1 cellular context compared by ENCODE assay signal in the genomic region with DNA sequence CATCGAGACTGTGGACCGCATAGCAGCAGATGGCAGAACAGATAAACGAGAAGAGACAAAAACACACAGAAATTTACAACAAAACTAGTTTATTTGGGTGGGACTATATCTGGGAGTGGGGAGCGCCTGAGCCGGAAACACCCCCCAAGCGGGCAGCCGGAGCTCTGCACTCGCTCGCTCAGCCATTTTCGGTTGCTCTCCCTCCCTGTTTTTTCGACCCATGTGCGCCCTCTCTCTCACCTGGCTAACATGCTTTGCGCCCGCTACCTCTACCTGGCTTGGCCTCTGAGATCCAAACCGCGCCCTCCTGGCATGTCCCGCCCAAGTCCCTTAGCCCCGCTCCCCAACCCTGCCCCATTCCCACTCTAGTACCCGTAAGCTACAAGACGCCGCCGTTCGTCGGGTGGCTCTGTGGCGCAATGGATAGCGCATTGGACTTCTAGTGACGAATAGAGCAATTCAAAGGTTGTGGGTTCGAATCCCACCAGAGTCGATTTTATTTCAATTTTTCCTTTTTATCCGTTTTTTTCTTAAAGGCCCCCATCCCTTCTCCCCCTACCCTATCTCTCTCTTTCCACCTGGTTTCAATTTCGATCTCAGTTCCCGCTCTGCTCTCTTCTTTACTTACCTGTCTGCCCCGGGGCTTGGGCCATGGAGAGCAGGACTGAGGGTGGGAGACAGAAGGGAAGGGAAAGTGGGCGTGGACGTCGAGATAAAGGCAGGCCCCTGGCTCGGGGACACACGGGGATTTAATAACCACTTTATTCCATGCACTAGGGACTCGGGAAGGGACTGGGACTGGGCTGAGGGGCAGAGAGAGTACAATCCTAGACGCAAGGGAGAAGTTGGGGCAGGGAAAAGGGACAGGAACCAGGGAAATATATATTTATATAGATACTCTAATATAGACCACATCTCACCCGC.
A peak's percentile ranks its signal among the peaks of the same experiment; 100 is the strongest.
TF ChIP-seq lines count a peak whose summit lies in the region.

No MANE protein-coding gene starts in this region.

TF ChIP-seq in HEK293, 187 proteins besides CTCF, POLR2A, EP300 and RAD21 (continued from another document and continues in another):
- TF ChIP-seq, protein P1, sequence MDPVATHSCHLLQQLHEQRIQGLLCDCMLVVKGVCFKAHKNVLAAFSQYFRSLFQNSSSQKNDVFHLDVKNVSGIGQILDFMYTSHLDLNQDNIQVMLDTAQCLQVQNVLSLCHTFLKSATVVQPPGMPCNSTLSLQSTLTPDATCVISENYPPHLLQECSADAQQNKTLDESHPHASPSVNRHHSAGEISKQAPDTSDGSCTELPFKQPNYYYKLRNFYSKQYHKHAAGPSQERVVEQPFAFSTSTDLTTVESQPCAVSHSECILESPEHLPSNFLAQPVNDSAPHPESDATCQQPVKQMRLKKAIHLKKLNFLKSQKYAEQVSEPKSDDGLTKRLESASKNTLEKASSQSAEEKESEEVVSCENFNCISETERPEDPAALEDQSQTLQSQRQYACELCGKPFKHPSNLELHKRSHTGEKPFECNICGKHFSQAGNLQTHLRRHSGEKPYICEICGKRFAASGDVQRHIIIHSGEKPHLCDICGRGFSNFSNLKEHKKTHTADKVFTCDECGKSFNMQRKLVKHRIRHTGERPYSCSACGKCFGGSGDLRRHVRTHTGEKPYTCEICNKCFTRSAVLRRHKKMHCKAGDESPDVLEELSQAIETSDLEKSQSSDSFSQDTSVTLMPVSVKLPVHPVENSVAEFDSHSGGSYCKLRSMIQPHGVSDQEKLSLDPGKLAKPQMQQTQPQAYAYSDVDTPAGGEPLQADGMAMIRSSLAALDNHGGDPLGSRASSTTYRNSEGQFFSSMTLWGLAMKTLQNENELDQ (tag by site-specific recombination; IDR thresholded peaks at IDR 0.05; ENCODE audit: low read depth), result no peak
- TF ChIP-seq ZBTB48 (tag by site-specific recombination; IDR thresholded peaks at IDR 0.05) (peak; percentile 87), ZNF211 (tag by site-specific recombination; IDR thresholded peaks at IDR 0.05; ENCODE audit: low read depth) (no peak), KLF17 (tag by site-specific recombination; IDR thresholded peaks at IDR 0.05) (peak; percentile 91; the same call in 1 of the 2 replicates), ZBTB8A (tag by site-specific recombination; IDR thresholded peaks at IDR 0.05) (peak; percentile 91), ZNF248 (tag by site-specific recombination; IDR thresholded peaks at IDR 0.05) (no peak), ZNF239 (tag by site-specific recombination; IDR thresholded peaks at IDR 0.05) (no peak), ZNF2 (tag by site-specific recombination; IDR thresholded peaks at IDR 0.05) (peak; percentile 65), GFI1B (tag by site-specific recombination; IDR thresholded peaks at IDR 0.05) (peak; percentile 69; the same call in 1 of the 2 replicates), ZNF311 (tag by site-specific recombination; IDR thresholded peaks at IDR 0.05; ENCODE audit: borderline replicate concordance) (no peak), ZNF692 (tag by site-specific recombination; IDR thresholded peaks at IDR 0.05) (0 out of 2 replicates have a peak, but pooled peaks have one; percentile 19), PRDM2 (tag by site-specific recombination; IDR thresholded peaks at IDR 0.05; ENCODE audit: borderline replicate concordance) (no peak), ZNF449 (tag by site-specific recombination; IDR thresholded peaks at IDR 0.05) (no peak; the same call in 1 of the 2 replicates), ZNF174 (tag by site-specific recombination; IDR thresholded peaks at IDR 0.05) (no peak), SP3 (tag by site-specific recombination; IDR thresholded peaks at IDR 0.05) (peak; percentile 72), ZNF155 (tag by site-specific recombination; IDR thresholded peaks at IDR 0.05) (no peak), ZNF302 (tag by site-specific recombination; IDR thresholded peaks at IDR 0.05; ENCODE audit: low read depth) (no peak), HOXD13 (CRISPR knock-in tag; IDR thresholded peaks at IDR 0.05; ENCODE audit: borderline replicate concordance) (0 out of 2 replicates have a peak, but pooled peaks have one; percentile 23), ZNF426 (tag by site-specific recombination; IDR thresholded peaks at IDR 0.05) (no peak), PRDM4 (tag by site-specific recombination; IDR thresholded peaks at IDR 0.05) (peak; percentile 64; the same call in 1 of the 2 replicates), ZNF558 (tag by site-specific recombination; IDR thresholded peaks at IDR 0.05) (peak; percentile 52)
- TF ChIP-seq, protein P2, sequence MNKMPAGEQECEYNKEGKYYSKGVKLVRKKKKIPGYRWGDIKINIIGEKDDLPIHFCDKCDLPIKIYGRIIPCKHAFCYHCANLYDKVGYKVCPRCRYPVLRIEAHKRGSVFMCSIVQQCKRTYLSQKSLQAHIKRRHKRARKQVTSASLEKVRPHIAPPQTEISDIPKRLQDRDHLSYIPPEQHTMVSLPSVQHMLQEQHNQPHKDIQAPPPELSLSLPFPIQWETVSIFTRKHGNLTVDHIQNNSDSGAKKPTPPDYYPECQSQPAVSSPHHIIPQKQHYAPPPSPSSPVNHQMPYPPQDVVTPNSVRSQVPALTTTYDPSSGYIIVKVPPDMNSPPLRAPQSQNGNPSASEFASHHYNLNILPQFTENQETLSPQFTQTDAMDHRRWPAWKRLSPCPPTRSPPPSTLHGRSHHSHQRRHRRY (tag by site-specific recombination; IDR thresholded peaks at IDR 0.05), result 0 out of 2 replicates have a peak, but pooled peaks have one; percentile 59
- TF ChIP-seq, protein P3, sequence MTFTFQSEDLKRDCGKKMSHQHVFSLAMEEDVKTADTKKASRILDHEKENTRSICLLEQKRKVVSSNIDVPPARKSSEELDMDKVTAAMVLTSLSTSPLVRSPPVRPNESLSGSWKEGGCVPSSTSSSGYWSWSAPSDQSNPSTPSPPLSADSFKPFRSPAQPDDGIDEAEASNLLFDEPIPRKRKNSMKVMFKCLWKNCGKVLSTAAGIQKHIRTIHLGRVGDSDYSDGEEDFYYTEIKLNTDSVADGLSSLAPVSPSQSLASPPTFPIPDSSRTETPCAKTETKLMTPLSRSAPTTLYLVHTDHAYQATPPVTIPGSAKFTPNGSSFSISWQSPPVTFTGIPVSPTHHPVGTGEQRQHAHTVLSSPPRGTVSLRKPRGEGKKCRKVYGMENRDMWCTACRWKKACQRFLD (tag by site-specific recombination; IDR thresholded peaks at IDR 0.05), result no peak
- TF ChIP-seq, protein P4, sequence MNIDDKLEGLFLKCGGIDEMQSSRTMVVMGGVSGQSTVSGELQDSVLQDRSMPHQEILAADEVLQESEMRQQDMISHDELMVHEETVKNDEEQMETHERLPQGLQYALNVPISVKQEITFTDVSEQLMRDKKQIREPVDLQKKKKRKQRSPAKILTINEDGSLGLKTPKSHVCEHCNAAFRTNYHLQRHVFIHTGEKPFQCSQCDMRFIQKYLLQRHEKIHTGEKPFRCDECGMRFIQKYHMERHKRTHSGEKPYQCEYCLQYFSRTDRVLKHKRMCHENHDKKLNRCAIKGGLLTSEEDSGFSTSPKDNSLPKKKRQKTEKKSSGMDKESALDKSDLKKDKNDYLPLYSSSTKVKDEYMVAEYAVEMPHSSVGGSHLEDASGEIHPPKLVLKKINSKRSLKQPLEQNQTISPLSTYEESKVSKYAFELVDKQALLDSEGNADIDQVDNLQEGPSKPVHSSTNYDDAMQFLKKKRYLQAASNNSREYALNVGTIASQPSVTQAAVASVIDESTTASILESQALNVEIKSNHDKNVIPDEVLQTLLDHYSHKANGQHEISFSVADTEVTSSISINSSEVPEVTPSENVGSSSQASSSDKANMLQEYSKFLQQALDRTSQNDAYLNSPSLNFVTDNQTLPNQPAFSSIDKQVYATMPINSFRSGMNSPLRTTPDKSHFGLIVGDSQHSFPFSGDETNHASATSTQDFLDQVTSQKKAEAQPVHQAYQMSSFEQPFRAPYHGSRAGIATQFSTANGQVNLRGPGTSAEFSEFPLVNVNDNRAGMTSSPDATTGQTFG (tag by site-specific recombination; IDR thresholded peaks at IDR 0.05; ENCODE audit: borderline replicate concordance), result peak; percentile 49; the same call in 1 of the 2 replicates
- TF ChIP-seq, protein P5, sequence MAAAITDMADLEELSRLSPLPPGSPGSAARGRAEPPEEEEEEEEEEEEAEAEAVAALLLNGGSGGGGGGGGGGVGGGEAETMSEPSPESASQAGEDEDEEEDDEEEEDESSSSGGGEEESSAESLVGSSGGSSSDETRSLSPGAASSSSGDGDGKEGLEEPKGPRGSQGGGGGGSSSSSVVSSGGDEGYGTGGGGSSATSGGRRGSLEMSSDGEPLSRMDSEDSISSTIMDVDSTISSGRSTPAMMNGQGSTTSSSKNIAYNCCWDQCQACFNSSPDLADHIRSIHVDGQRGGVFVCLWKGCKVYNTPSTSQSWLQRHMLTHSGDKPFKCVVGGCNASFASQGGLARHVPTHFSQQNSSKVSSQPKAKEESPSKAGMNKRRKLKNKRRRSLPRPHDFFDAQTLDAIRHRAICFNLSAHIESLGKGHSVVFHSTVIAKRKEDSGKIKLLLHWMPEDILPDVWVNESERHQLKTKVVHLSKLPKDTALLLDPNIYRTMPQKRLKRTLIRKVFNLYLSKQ (tag by site-specific recombination; IDR thresholded peaks at IDR 0.05; ENCODE audit: borderline replicate concordance), result no peak
